In the genomic region with DNA sequence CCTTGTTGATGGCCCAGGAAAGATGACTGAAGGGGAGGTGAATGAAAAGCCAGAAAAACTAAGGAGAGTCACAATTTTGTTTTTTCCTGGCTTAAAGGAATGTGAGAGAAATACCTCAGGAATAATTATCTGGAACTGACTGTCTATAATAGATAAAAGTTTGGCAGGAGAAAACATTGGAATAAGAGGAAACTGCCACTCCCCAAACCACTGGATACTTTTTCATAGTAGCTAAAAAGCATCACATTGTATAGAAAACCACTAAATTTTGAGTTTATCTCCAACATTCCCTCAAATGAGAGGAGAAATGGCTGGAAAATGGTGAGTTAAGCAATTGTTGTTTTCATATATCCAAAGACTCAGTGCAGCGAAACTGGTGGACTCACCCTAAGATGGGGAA, we compare ENCODE assay signal across 26 cellular contexts.
"Had no signal": no experiment of that assay in that cellular context is flagged by ENCODE, and none has a peak within 500 bp of the region (broad histone marks: within the 10 kb centered on the region; RNA-seq: fewer than 3 reads in every experiment).

No MANE protein-coding gene starts in this region.

- H3K4me1 ChIP-seq: pancreas, prostate gland, right lobe of liver, thyroid gland, upper lobe of left lung, vagina had no signal

- H3K4me1 Mint-ChIP-seq: nephron progenitor cell; neural crest cell; stimulated activated effector memory CD8-positive, alpha-beta T cell treated with anti-CD3 and anti-CD28 coated beads, Interleukin-12 subunit alpha, Interleukin-12 subunit beta, amount 100 ng/mL, for 72 hours; stimulated activated naive B cell treated with anti-CD40 and anti-IgM and Interleukin-4, amounts not matched to agents 10 μg/mL and 1 μg/mL and 100 μg/mL, for 72 hours had no signal

- DNase-seq: nephron progenitor cell; nucleus accumbens; pancreas; right cardiac atrium; right lobe of liver; sigmoid colon; small intestine; stimulated activated CD4-positive, alpha-beta T cell treated with anti-CD3 and anti-CD28 coated beads, Interleukin-15, amount 100 ng/mL, for 24 hours; stimulated activated CD4-positive, alpha-beta T cell treated with anti-CD3 and anti-CD28 coated beads, Interleukin-2, amount 100 ng/mL, for 24 hours; stimulated activated CD4-positive, alpha-beta T cell treated with anti-CD3 and anti-CD28 coated beads, Interleukin-2, amount 100 ng/mL, for 48 hours; stimulated activated CD4-positive, alpha-beta T cell treated with anti-CD3 and anti-CD28 coated beads, Interleukin-4, amount 100 ng/mL, for 24 hours; stimulated activated naive B cell treated with anti-CD40 and anti-IgM and Interleukin-4, amounts not matched to agents 10 μg/mL and 1 μg/mL and 100 μg/mL, for 72 hours; stimulated activated naive CD4-positive, alpha-beta T cell treated with Interleukin-2 at 50 U/mL for 16 hours; stomach; thyroid gland; trophoblast cell; upper lobe of left lung had no signal

- H3K9me3 ChIP-seq: pancreas, prostate gland, thoracic aorta, thyroid gland, vagina had no signal

- H3K36me3 Mint-ChIP-seq: natural killer cell treated with Interleukin-12 subunit alpha and Interleukin-12 subunit beta and Interleukin-15 and Interleukin-18, amount 100 ng/mL, for 72 hours; stimulated activated effector memory CD8-positive, alpha-beta T cell treated with anti-CD3 and anti-CD28 coated beads, Interleukin-12 subunit alpha, Interleukin-12 subunit beta, amount 100 ng/mL, for 72 hours; stimulated activated naive B cell treated with anti-CD40 and anti-IgM and Interleukin-4, amounts not matched to agents 10 μg/mL and 1 μg/mL and 100 μg/mL, for 72 hours had no signal

- H3K4me3 Mint-ChIP-seq: natural killer cell treated with Interleukin-12 subunit alpha and Interleukin-12 subunit beta and Interleukin-15 and Interleukin-18, amount 100 ng/mL, for 72 hours; nephron progenitor cell; neural crest cell; stimulated activated effector memory CD8-positive, alpha-beta T cell treated with anti-CD3 and anti-CD28 coated beads, Interleukin-12 subunit alpha, Interleukin-12 subunit beta, amount 100 ng/mL, for 72 hours; stimulated activated naive B cell treated with anti-CD40 and anti-IgM and Interleukin-4, amounts not matched to agents 10 μg/mL and 1 μg/mL and 100 μg/mL, for 72 hours; stimulated activated naive CD8-positive, alpha-beta T cell treated with anti-CD3 and anti-CD28 coated beads, Interleukin-15, Interleukin-2, amounts not matched to agents 100 ng/mL and 50 ng/mL, for 24 hours had no signal

- ATAC-seq: natural killer cell treated with Interleukin-12 subunit alpha and Interleukin-12 subunit beta and Interleukin-15 and Interleukin-18, amount 100 ng/mL, for 72 hours; pancreas; right cardiac atrium; right lobe of liver; stimulated activated effector memory CD8-positive, alpha-beta T cell treated with anti-CD3 and anti-CD28 coated beads, Interleukin-12 subunit alpha, Interleukin-12 subunit beta, amount 100 ng/mL, for 72 hours; stimulated activated naive B cell treated with anti-CD40 and anti-IgM and Interleukin-4, amounts not matched to agents 10 μg/mL and 1 μg/mL and 100 μg/mL, for 72 hours had no signal

- H3K4me3 ChIP-seq: pancreas, prostate gland, right lobe of liver, sigmoid colon, stomach, thoracic aorta, thyroid gland, tibial nerve, upper lobe of left lung, vagina had no signal

- H3K27me3 Mint-ChIP-seq: natural killer cell treated with Interleukin-12 subunit alpha and Interleukin-12 subunit beta and Interleukin-15 and Interleukin-18, amount 100 ng/mL, for 72 hours; stimulated activated naive B cell treated with anti-CD40 and anti-IgM and Interleukin-4, amounts not matched to agents 10 μg/mL and 1 μg/mL and 100 μg/mL, for 72 hours; stimulated activated naive CD8-positive, alpha-beta T cell treated with anti-CD3 and anti-CD28 coated beads, Interleukin-15, Interleukin-2, amounts not matched to agents 100 ng/mL and 50 ng/mL, for 24 hours had no signal

- H3K27ac Mint-ChIP-seq: natural killer cell treated with Interleukin-12 subunit alpha and Interleukin-12 subunit beta and Interleukin-15 and Interleukin-18, amount 100 ng/mL, for 72 hours; nephron progenitor cell; stimulated activated effector memory CD8-positive, alpha-beta T cell treated with anti-CD3 and anti-CD28 coated beads, Interleukin-12 subunit alpha, Interleukin-12 subunit beta, amount 100 ng/mL, for 72 hours; stimulated activated naive B cell treated with anti-CD40 and anti-IgM and Interleukin-4, amounts not matched to agents 10 μg/mL and 1 μg/mL and 100 μg/mL, for 72 hours; stimulated activated naive CD8-positive, alpha-beta T cell treated with anti-CD3 and anti-CD28 coated beads, Interleukin-15, Interleukin-2, amounts not matched to agents 100 ng/mL and 50 ng/mL, for 24 hours had no signal

- H3K27me3 ChIP-seq: neutrophil, pancreas, right lobe of liver, sigmoid colon, stomach, thyroid gland, tibial nerve, upper lobe of left lung, vagina had no signal

- H3K27ac ChIP-seq: neutrophil, pancreas, prostate gland, right lobe of liver, sigmoid colon, stomach, thoracic aorta, thyroid gland, tibial nerve, upper lobe of left lung, vagina had no signal

- H3K36me3 ChIP-seq: neutrophil, pancreas, prostate gland, right lobe of liver, sigmoid colon, stomach, thoracic aorta, thyroid gland, tibial nerve, upper lobe of left lung, vagina had no signal
